ENCODE assay signal across 8 cellular contexts in genomic region chr17:82859431-82860403, GRCh38. TPM values are rescaled to one million over a fixed set of nuclear protein-coding genes. Genes with fewer than 3 reads are reported as not detected.
DNase-seq lines count a peak whose midpoint lies in the region; ATAC-seq, FAIRE-seq and TF ChIP-seq lines count a peak whose summit lies in the region.

No MANE protein-coding gene starts in this region.

- peaks cover under 1% of the 10 kb centered on the region for H3K36me3 Mint-ChIP-seq in CD4-positive, CD25-positive, alpha-beta regulatory T cell

- TF ChIP-seq EP300 in K562 (IDR thresholded peaks at IDR 0.05; ENCODE audit: low read length), result no peak

- peak overlapping the region; percentile 22; the same call in 1 of the 2 replicates for H2AFZ ChIP-seq in K562 (ENCODE audit: low read depth, low read length)

- CTCF ChIA-PET in K562 (lab: Yijun Ruan, JAX; ENCODE audit: low intra/inter-chr PET ratio), result no interaction called here

- no peak for TF ChIP-seq CTCF in K562 (IDR thresholded peaks at IDR 0.05 in 2 of 3, conservative IDR thresholded peaks at IDR 0.05 in 1 of 3; ENCODE audit: insufficient read depth in 2 of 3, low read depth in 1 of 3, low read length in 3 of 3)

- intact Hi-C loops in K562 (cut with micrococcal nuclease), result no loop called here

- H3K4me3 Mint-ChIP-seq in CD4-positive, CD25-positive, alpha-beta regulatory T cell, result peak overlapping the region; percentile 66 to 92 (median 84)

- in situ Hi-C loops in K562 (cut with MboI), result no loop called here

- peak overlapping the region; percentile 51 to 80 for H3K9ac ChIP-seq in K562 (ENCODE audit: insufficient read depth in 1 of 2, low read depth in 2 of 2, low read length in 2 of 2)

- H3K4me1 Mint-ChIP-seq in CD4-positive, CD25-positive, alpha-beta regulatory T cell, result peaks cover 15 to 57% (median 36%) of the 10 kb centered on the region in 4 donors

- peaks cover 28% of the 10 kb centered on the region; the same call in 2 of the 3 replicates for H3K79me2 ChIP-seq in K562 (ENCODE audit: control insufficient read depth, insufficient read depth, low read length)

- peak; percentile 71 for FAIRE-seq in K562 (lab: Jason Lieb, UNC)

- no peak for TF ChIP-seq POLR2A in K562 (conservative IDR thresholded peaks at IDR 0.05)

- ATAC-seq in CD4-positive, CD25-positive, alpha-beta regulatory T cell (ENCODE audit: low read depth in 2 of 2), result peak; percentile 11 to 16
- ATAC-seq in HG02678 (IDR thresholded peaks at IDR 0.05; ENCODE audit: unreplicated experiment) (peak; percentile 39), K562 (peak; percentile 51), HG02852 (IDR thresholded peaks at IDR 0.05; ENCODE audit: unreplicated experiment) (no peak), HG03159 (IDR thresholded peaks at IDR 0.05; ENCODE audit: unreplicated experiment) (no peak)

- H3K27me3 ChIP-seq in CD4-positive, CD25-positive, alpha-beta regulatory T cell (ENCODE audit: control insufficient read depth, insufficient read depth, low read length), result no peaks in the 10 kb centered on the region
- H3K27me3 ChIP-seq in K562 (ENCODE audit: control insufficient read depth in 2 of 2, insufficient read depth in 2 of 2, low read length in 2 of 2), result no peaks in the 10 kb centered on the region

- peak overlapping the region; percentile 93 to 98 (median 94) for H3K27ac Mint-ChIP-seq in CD4-positive, CD25-positive, alpha-beta regulatory T cell

- WGBS in K562 (ENCODE audit: insufficient coverage, low coverage, missing lambda C conversion rate), result 62% methylated on average over 23 of the region's 23 CpGs

- BruUV-seq in K562 (replicated peaks; lab: Mats Ljungman, UMichigan), result no TSS peak

- H3K4me1 ChIP-seq in CD4-positive, CD25-positive, alpha-beta regulatory T cell (ENCODE audit: control insufficient read depth, insufficient read depth, low read length, poor library complexity, severe bottlenecking), result peaks cover 54% of the 10 kb centered on the region
- peaks cover 39 to 58% of the 10 kb centered on the region in 2 experiments for H3K4me1 ChIP-seq in K562 (replicated peaks in 1 of 2; ENCODE audit: control insufficient read depth in 2 of 2, insufficient read depth in 2 of 2, low read length in 2 of 2)

- H3K27me3 Mint-ChIP-seq in CD4-positive, CD25-positive, alpha-beta regulatory T cell, result peaks cover 5% of the 10 kb centered on the region

- H3K4me3 ChIP-seq in CD4-positive, CD25-positive, alpha-beta regulatory T cell (ENCODE audit: low read depth, low read length), result peak overlapping the region; percentile 53
- H3K4me3 ChIP-seq in K562, result no peak overlapping the region

- H3K4me2 ChIP-seq in K562 (ENCODE audit: insufficient read depth, low read length), result peak overlapping the region; percentile 8; the same call in 1 of the 2 replicates

- H3K9me3 ChIP-seq in CD4-positive, CD25-positive, alpha-beta regulatory T cell (ENCODE audit: control insufficient read depth in 2 of 2, low read length in 2 of 2), result no peaks in the 10 kb centered on the region
- no peaks in the 10 kb centered on the region for H3K9me3 ChIP-seq in K562 (replicated peaks; ENCODE audit: control insufficient read depth, insufficient read depth, low read depth, low read length)

- POLR2A ChIA-PET in K562 (lab: Yijun Ruan, JAX), result interaction anchor here (0.7 kb wide), 1 partner anchor 8 kb away, joined by 3 read pairs; no protein-coding TSS in a partner anchor

- DNase-seq in CD4-positive, CD25-positive, alpha-beta regulatory T cell, result peak; percentile 23 to 85 (median 42)
- peak; percentile 29 for DNase-seq in T1000 (lab: John Stamatoyannopoulos, UW)
- DNase-seq in K562 (ENCODE audit: extremely low read depth in 1 of 4, low spot score in 3 of 4), result peak; percentile 46 to 74 (median 58)
- DNase-seq in kidney glomerular epithelial cell (lab: John Stamatoyannopoulos, UW), result peak; percentile 73
- peak; percentile 68 for DNase-seq in stimulated activated CD4-positive, alpha-beta T cell treated with anti-CD3 and anti-CD28 coated beads, Interleukin-4, amount 100 ng/mL, for 24 hours

- peak overlapping the region; percentile 64 for H3K27ac ChIP-seq in CD4-positive, CD25-positive, alpha-beta regulatory T cell (ENCODE audit: insufficient read depth, low read length, poor library complexity, severe bottlenecking)
- peak overlapping the region; percentile 78 for H3K27ac ChIP-seq in K562 (ENCODE audit: extremely low read depth, low read depth, low read length)

- no peaks in the 10 kb centered on the region for H3K9me3 Mint-ChIP-seq in CD4-positive, CD25-positive, alpha-beta regulatory T cell

- no peak for TF ChIP-seq RAD21 in K562 (CRISPR knock-in tag; conservative IDR thresholded peaks at IDR 0.05 in 1 of 2, IDR thresholded peaks at IDR 0.05 in 1 of 2)

- H4K20me1 ChIP-seq in K562 (replicated peaks; ENCODE audit: control insufficient read depth, insufficient read depth, low read length), result no peaks in the 10 kb centered on the region

- H3K36me3 ChIP-seq in CD4-positive, CD25-positive, alpha-beta regulatory T cell (ENCODE audit: control insufficient read depth, insufficient read depth, low read length), result no peaks in the 10 kb centered on the region
- peaks cover 8% of the 10 kb centered on the region; the same call in 2 of the 3 replicates for H3K36me3 ChIP-seq in K562 (ENCODE audit: control insufficient read depth, insufficient read depth, low read length)

- peaks cover 5% of the 10 kb centered on the region for H3K9me1 ChIP-seq in K562 (ENCODE audit: control insufficient read depth, insufficient read depth, low read length)

TF ChIP-seq in K562, 482 proteins besides CTCF, POLR2A, EP300 and RAD21 (continues in another document):
- TF ChIP-seq ZNF551 (CRISPR knock-in tag; IDR thresholded peaks at IDR 0.05), result no peak
- peak in 1 of 2 experiments; percentile 44; a peak in 1 of 4 replicates for TF ChIP-seq MAZ (CRISPR knock-in tag; conservative IDR thresholded peaks at IDR 0.05 in 1 of 2, IDR thresholded peaks at IDR 0.05 in 1 of 2)
- no peak for TF ChIP-seq MBD2 (IDR thresholded peaks at IDR 0.05; ENCODE audit: borderline replicate concordance, low read depth)
- TF ChIP-seq BRF1 (IDR thresholded peaks at IDR 0.05; ENCODE audit: borderline replicate concordance, extremely low read depth, insufficient read length), result no peak
- TF ChIP-seq C11orf30 (IDR thresholded peaks at IDR 0.05; ENCODE audit: low read depth), result no peak
- no peak for TF ChIP-seq ZSCAN32 (CRISPR knock-in tag; IDR thresholded peaks at IDR 0.05)
- TF ChIP-seq ZNF589 (CRISPR knock-in tag; IDR thresholded peaks at IDR 0.05; ENCODE audit: low read depth), result no peak; the same call in 1 of the 2 replicates
- TF ChIP-seq NFATC3 (IDR thresholded peaks at IDR 0.05), result no peak
- TF ChIP-seq SMC3 (conservative IDR thresholded peaks at IDR 0.05; ENCODE audit: insufficient read depth, low read depth, low read length), result no peak
- no peak for TF ChIP-seq ZNF12 (CRISPR knock-in tag; IDR thresholded peaks at IDR 0.05)
- peak; percentile 66 for TF ChIP-seq MAX (CRISPR knock-in tag; IDR thresholded peaks at IDR 0.05)
- no peak for TF ChIP-seq ZNF431 (CRISPR knock-in tag; IDR thresholded peaks at IDR 0.05)
- no peak for TF ChIP-seq ID3 (CRISPR knock-in tag; IDR thresholded peaks at IDR 0.05)
- TF ChIP-seq ID3 (tag; IDR thresholded peaks at IDR 0.05), result 0 out of 2 replicates have a peak, but pooled peaks have one; percentile 15
- TF ChIP-seq NRF1 (conservative IDR thresholded peaks at IDR 0.05 in 1 of 2, IDR thresholded peaks at IDR 0.05 in 1 of 2), result no peak
- no peak for TF ChIP-seq ZBED1 (IDR thresholded peaks at IDR 0.05)
- peak in 1 of 2 experiments; percentile 60; a peak in 2 of 4 replicates for TF ChIP-seq MNT (conservative IDR thresholded peaks at IDR 0.05)

RNA-seq across cellular contexts. Expression of gene ZNF750, which starts 19.9 kb away (rescaled TPM):
- total RNA-seq in CD4-positive, CD25-positive, alpha-beta regulatory T cell, result not detected
- under 1 TPM in 1 of 4 donors, not detected in 3; 0.07 TPM for polyA plus RNA-seq in CD4-positive, CD25-positive, alpha-beta regulatory T cell
- total RNA-seq in K562 (2011; cell fraction: chromatin; rRNA removed; ENCODE audit: low replicate concordance), result not detected in 2 replicates
- not detected in 2 replicates for total RNA-seq in K562 (2011; cell fraction: nucleolus; rRNA removed)
- not detected in 2 replicates for total RNA-seq in K562 (2011; cell fraction: nucleoplasm; rRNA removed)
- total RNA-seq in K562 (2014; rRNA removed) (not detected in 2 replicates), K562 (2014; rRNA removed; fragmentation: Illumina TruSeq; extraction: Trizol) (not detected in 2 replicates), K562 (2015; rRNA removed; fragmentation: Illumina TruSeq; extraction: Trizol) (not detected in 2 replicates), K562 (2021) (not detected in 2 replicates)
- polyA plus RNA-seq in K562 (2011; rRNA removed) (not detected in 2 replicates), K562 (2014; fragmentation: Illumina TruSeq; extraction: Trizol) (not detected in 2 replicates), K562 (2014; fragmentation: Nextera tagmentation; extraction: Ambion mirVana) (not detected), K562 (2014; rRNA removed) (not detected in 2 replicates)
- polyA plus RNA-seq in K562 (2011; cell fraction: cytosol; rRNA removed), result not detected in 2 replicates
- not detected in 2 replicates for polyA plus RNA-seq in K562 (2011; cell fraction: nucleus; rRNA removed)
- 0.07 TPM in 2 replicates for polyA plus RNA-seq in K562 (2012)
- polyA minus RNA-seq in K562 (2011; rRNA and poly(A)+ RNA removed), result not detected in 2 replicates
- polyA minus RNA-seq in K562 (2011; cell fraction: cytosol; rRNA and poly(A)+ RNA removed), result not detected in 2 replicates
- not detected in 2 replicates for polyA minus RNA-seq in K562 (2011; cell fraction: nucleus; rRNA and poly(A)+ RNA removed)

Comparison
In these comparisons a context has a peak if more than half of its experiments do, and no peak if none do; other contexts are left out.
1. ATAC-seq: peak in CD4-positive, CD25-positive, alpha-beta regulatory T cell (2 of 2), HG02678 (single experiment) and K562 (single experiment); none in HG02852 (single experiment) and HG03159 (single experiment).
2. Peak in every context shown above with its lines, with median percentiles within 50 percentile points of each other: DNase-seq.